In the genomic region with DNA sequence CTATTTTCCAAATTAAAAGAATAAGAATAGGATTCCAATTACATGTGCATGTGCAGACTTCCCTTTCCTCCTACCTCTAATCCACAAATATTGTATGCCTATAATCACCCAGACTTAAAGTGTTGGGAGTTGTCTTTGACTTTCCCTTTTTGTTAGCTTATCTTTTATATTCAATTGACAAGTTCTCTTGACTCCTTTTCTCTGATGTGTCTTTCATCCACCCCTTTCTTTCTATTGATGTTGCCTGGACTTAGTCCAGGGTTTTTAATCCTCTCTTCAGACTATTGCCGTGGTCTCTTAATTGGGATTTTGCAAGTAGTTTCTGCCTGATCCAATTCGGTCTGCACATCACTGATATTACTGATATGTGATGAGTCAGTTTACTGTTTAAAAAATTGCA, we compare ENCODE assay signal across 34 cellular contexts.
"Had no signal": no experiment of that assay in that cellular context is flagged by ENCODE, and none has a peak within 500 bp of the region (broad histone marks: within the 10 kb centered on the region; RNA-seq: fewer than 3 reads in every experiment).

No MANE protein-coding gene starts in this region.

- H3K36me3 Mint-ChIP-seq: activated CD4-positive, alpha-beta memory T cell treated with anti-CD3 and anti-CD28 coated beads for 36 hours; activated naive CD4-positive, alpha-beta T cell treated with anti-CD3 and anti-CD28 coated beads, Interleukin-2, amount 10 ng/mL, durations not matched to agents 7 days and 5 days; activated naive CD4-positive, alpha-beta T cell treated with anti-CD3 and anti-CD28 coated beads, Interleukin-2, amount 50 U/mL, for 24 hours; activated naive CD8-positive, alpha-beta T cell; activated naive CD8-positive, alpha-beta T cell treated with anti-CD3 and anti-CD28 coated beads, Interleukin-2, amount 10 ng/mL, durations not matched to agents 7 days and 5 days; brain; T-cell had no signal

- H3K9me3 ChIP-seq: ascending aorta had no signal

- DNase-seq: activated B cell treated with CpG ODN at 0.5 μM for 24 hours; activated CD4-positive, alpha-beta memory T cell treated with anti-CD3 and anti-CD28 coated beads for 36 hours; activated CD4-positive, alpha-beta T cell treated with anti-CD3 and anti-CD28 coated beads for 4 hours; activated CD4-positive, alpha-beta T cell treated with anti-CD3 and anti-CD28 coated beads, Interleukin-2, amount 10 ng/mL, durations not matched to agents 24 days and 14 days; activated CD4-positive, alpha-beta T cell treated with anti-CD3 and anti-CD28 coated beads, Interleukin-2, amount 50 U/mL, for 1 hour; activated CD4-positive, alpha-beta T cell treated with anti-CD3 and anti-CD28 coated beads, Interleukin-2, amount 50 U/mL, for 4 hours; activated CD4-positive, CD25-positive, alpha-beta regulatory T cell treated with anti-CD3 and anti-CD28 coated beads, Interleukin-2, amount 50 U/mL, for 72 hours; activated CD8-positive, alpha-beta memory T cell treated with anti-CD3 and anti-CD28 coated beads, Interleukin-2, amount 50 U/mL, for 4 hours; activated CD8-positive, alpha-beta T cell treated with anti-CD3 and anti-CD28 coated beads for 36 hours; activated effector memory CD4-positive, alpha-beta T cell treated with Interleukin-2 at 50 U/mL for 16 hours; activated gamma-delta T cell; activated naive CD4-positive, alpha-beta T cell treated with anti-CD3 and anti-CD28 coated beads, Interleukin-2, amount 10 ng/mL, durations not matched to agents 7 days and 5 days; activated naive CD4-positive, alpha-beta T cell treated with Interleukin-2 at 50 U/mL for 16 hours; activated naive CD8-positive, alpha-beta T cell treated with anti-CD3 and anti-CD28 coated beads, Interleukin-2, amount 10 ng/mL, durations not matched to agents 7 days and 5 days; activated naive CD8-positive, alpha-beta T cell treated with anti-CD3 and anti-CD28 coated beads, Interleukin-2, amount 50 U/mL, for 24 hours; activated T-cell treated with anti-CD3 and anti-CD28 coated beads for 4 hours; activated T-cell treated with anti-CD3 and anti-CD28 coated beads, Interleukin-2, amount 50 U/mL, for 1 hour; activated T-cell treated with anti-CD3 and anti-CD28 coated beads, Interleukin-2, amount 50 U/mL, for 48 hours; amygdala; anterior cingulate cortex; caudate nucleus; cerebellar nuclear complex; T-cell; T-helper 2 cell; T-helper 9 cell had no signal

- H3K27ac Mint-ChIP-seq: activated B cell treated with CpG ODN at 0.5 μM for 24 hours; activated CD4-positive, alpha-beta memory T cell treated with anti-CD3 and anti-CD28 coated beads for 36 hours; activated CD4-positive, alpha-beta T cell treated with anti-CD3 and anti-CD28 coated beads, Interleukin-2, amount 10 ng/mL, durations not matched to agents 24 days and 14 days; activated CD8-positive, alpha-beta T cell treated with anti-CD3 and anti-CD28 coated beads for 36 hours; activated naive CD4-positive, alpha-beta T cell treated with anti-CD3 and anti-CD28 coated beads, Interleukin-2, amount 10 ng/mL, durations not matched to agents 7 days and 5 days; activated naive CD4-positive, alpha-beta T cell treated with anti-CD3 and anti-CD28 coated beads, Interleukin-2, amount 50 U/mL, for 24 hours; activated naive CD8-positive, alpha-beta T cell; activated naive CD8-positive, alpha-beta T cell treated with anti-CD3 and anti-CD28 coated beads, Interleukin-2, amount 10 ng/mL, durations not matched to agents 7 days and 5 days; activated naive CD8-positive, alpha-beta T cell treated with anti-CD3 and anti-CD28 coated beads, Interleukin-2, amount 50 U/mL, for 24 hours; activated T-helper 2 cell treated with anti-CD3 and anti-CD28 coated beads, Interferon-gamma antibody, Interleukin-2, Interleukin-4, amounts not matched to agents 10 μg/mL and 5 μg/mL and 100 μg/mL, durations not matched to agents 14 hours and 24 hours and 36 hours; T-cell; T-helper 2 cell treated with Interferon-gamma antibody and Interleukin-4, amounts not matched to agents 5 μg/mL and 100 μg/mL, for 36 hours had no signal

- H3K27me3 ChIP-seq: ascending aorta, cardiac muscle cell had no signal

- H3K27ac ChIP-seq: ascending aorta, cardiac muscle cell, VCaP had no signal

- H3K4me3 Mint-ChIP-seq: activated B cell treated with CpG ODN at 0.5 μM for 24 hours; activated CD4-positive, alpha-beta memory T cell treated with anti-CD3 and anti-CD28 coated beads for 36 hours; activated CD4-positive, alpha-beta T cell treated with anti-CD3 and anti-CD28 coated beads, Interleukin-2, amount 10 ng/mL, durations not matched to agents 24 days and 14 days; activated CD8-positive, alpha-beta T cell treated with anti-CD3 and anti-CD28 coated beads for 36 hours; activated naive CD4-positive, alpha-beta T cell treated with anti-CD3 and anti-CD28 coated beads, Interleukin-2, amount 10 ng/mL, durations not matched to agents 7 days and 5 days; activated naive CD4-positive, alpha-beta T cell treated with anti-CD3 and anti-CD28 coated beads, Interleukin-2, amount 50 U/mL, for 24 hours; activated naive CD8-positive, alpha-beta T cell; activated naive CD8-positive, alpha-beta T cell treated with anti-CD3 and anti-CD28 coated beads, Interleukin-2, amount 10 ng/mL, durations not matched to agents 7 days and 5 days; activated naive CD8-positive, alpha-beta T cell treated with anti-CD3 and anti-CD28 coated beads, Interleukin-2, amount 50 U/mL, for 24 hours; central memory CD8-positive, alpha-beta T cell; T-cell; T-helper 2 cell treated with Interferon-gamma antibody and Interleukin-4, amounts not matched to agents 5 μg/mL and 100 μg/mL, for 36 hours had no signal

- H3K4me3 ChIP-seq: ascending aorta, cardiac muscle cell had no signal

- H3K36me3 ChIP-seq: ascending aorta, cardiac muscle cell had no signal

- H3K9me3 Mint-ChIP-seq: activated B cell treated with CpG ODN at 0.5 μM for 24 hours; activated CD4-positive, alpha-beta memory T cell treated with anti-CD3 and anti-CD28 coated beads for 36 hours; activated CD4-positive, alpha-beta T cell treated with anti-CD3 and anti-CD28 coated beads, Interleukin-2, amount 10 ng/mL, durations not matched to agents 24 days and 14 days; activated CD8-positive, alpha-beta T cell treated with anti-CD3 and anti-CD28 coated beads for 36 hours; activated naive CD4-positive, alpha-beta T cell treated with anti-CD3 and anti-CD28 coated beads, Interleukin-2, amount 50 U/mL, for 24 hours; activated naive CD8-positive, alpha-beta T cell treated with anti-CD3 and anti-CD28 coated beads, Interleukin-2, amount 10 ng/mL, durations not matched to agents 7 days and 5 days; activated naive CD8-positive, alpha-beta T cell treated with anti-CD3 and anti-CD28 coated beads, Interleukin-2, amount 50 U/mL, for 24 hours; activated T-helper 2 cell treated with anti-CD3 and anti-CD28 coated beads, Interferon-gamma antibody, Interleukin-2, Interleukin-4, amounts not matched to agents 10 μg/mL and 5 μg/mL and 100 μg/mL, durations not matched to agents 14 hours and 24 hours and 36 hours; brain; central memory CD8-positive, alpha-beta T cell; T-helper 2 cell treated with Interferon-gamma antibody and Interleukin-4, amounts not matched to agents 5 μg/mL and 100 μg/mL, for 36 hours had no signal

- H3K4me1 ChIP-seq: ascending aorta had no signal

- H3K27me3 Mint-ChIP-seq: activated B cell treated with CpG ODN at 0.5 μM for 24 hours; activated CD4-positive, alpha-beta memory T cell treated with anti-CD3 and anti-CD28 coated beads for 36 hours; activated CD4-positive, alpha-beta T cell treated with anti-CD3 and anti-CD28 coated beads, Interleukin-2, amount 10 ng/mL, durations not matched to agents 24 days and 14 days; activated CD8-positive, alpha-beta T cell treated with anti-CD3 and anti-CD28 coated beads for 36 hours; activated naive CD4-positive, alpha-beta T cell treated with anti-CD3 and anti-CD28 coated beads, Interleukin-2, amount 10 ng/mL, durations not matched to agents 7 days and 5 days; activated naive CD4-positive, alpha-beta T cell treated with anti-CD3 and anti-CD28 coated beads, Interleukin-2, amount 50 U/mL, for 24 hours; activated naive CD8-positive, alpha-beta T cell treated with anti-CD3 and anti-CD28 coated beads, Interleukin-2, amount 10 ng/mL, durations not matched to agents 7 days and 5 days; activated naive CD8-positive, alpha-beta T cell treated with anti-CD3 and anti-CD28 coated beads, Interleukin-2, amount 50 U/mL, for 24 hours; brain; central memory CD8-positive, alpha-beta T cell; T-cell had no signal

- ATAC-seq: activated CD8-positive, alpha-beta T cell treated with anti-CD3 and anti-CD28 coated beads for 36 hours; activated naive CD8-positive, alpha-beta T cell treated with anti-CD3 and anti-CD28 coated beads, Interleukin-2, amount 50 U/mL, for 24 hours; T-cell had no signal

- H3K4me1 Mint-ChIP-seq: activated B cell treated with CpG ODN at 0.5 μM for 24 hours; activated CD4-positive, alpha-beta T cell treated with anti-CD3 and anti-CD28 coated beads, Interleukin-2, amount 10 ng/mL, durations not matched to agents 24 days and 14 days; activated naive CD4-positive, alpha-beta T cell treated with anti-CD3 and anti-CD28 coated beads, Interleukin-2, amount 50 U/mL, for 24 hours; activated naive CD8-positive, alpha-beta T cell treated with anti-CD3 and anti-CD28 coated beads, Interleukin-2, amount 10 ng/mL, durations not matched to agents 7 days and 5 days; activated naive CD8-positive, alpha-beta T cell treated with anti-CD3 and anti-CD28 coated beads, Interleukin-2, amount 50 U/mL, for 24 hours; central memory CD8-positive, alpha-beta T cell had no signal
